Comparison of ENCODE assay signal across 12 cellular contexts in genomic region chr18:26436176-26437031, GRCh38.
A peak's percentile ranks its signal among the peaks of the same experiment; 100 is the strongest.
DNase-seq lines count a peak whose midpoint lies in the region; ATAC-seq and TF ChIP-seq lines count a peak whose summit lies in the region.
"Had no signal": no experiment of that assay in that cellular context is flagged by ENCODE, and none has a peak within 500 bp of the region (broad histone marks: within the 10 kb centered on the region; RNA-seq: fewer than 3 reads in every experiment).

No MANE protein-coding gene starts in this region.

- peaks cover 16% of the 10 kb centered on the region for H3K4me1 Mint-ChIP-seq in Caco-2 (ENCODE audit: low read depth, unreplicated experiment)

- no peaks in the 10 kb centered on the region for H3K9me3 Mint-ChIP-seq in Caco-2 (ENCODE audit: unreplicated experiment)
- H3K9me3 Mint-ChIP-seq: activated T-cell treated with anti-CD3 and anti-CD28 coated beads, Interleukin-2, amount 50 U/mL, for 4 hours; dendritic cell treated with granulocyte-macrophage colony-stimulating factor and Interleukin-4, amounts not matched to agents 40 ng/mL and 50 ng/mL, for 4 days; neural progenitor cell had no signal

- H3K4me3 ChIP-seq in Caco-2 (ENCODE audit: low read depth, low read length) (no peak overlapping the region), choroid plexus epithelial cell (ENCODE audit: low read depth, low read length) (no peak overlapping the region)
- H3K4me3 ChIP-seq: neural progenitor cell had no signal

- no peaks in the 10 kb centered on the region for H3K4me1 ChIP-seq in Caco-2

- DNase-seq in Caco-2 (no peak), LoVo (ENCODE audit: low spot score) (peak; percentile 44), choroid plexus epithelial cell (ENCODE audit: low read depth) (peak; percentile 93), mucosa of gallbladder (ENCODE audit: low spot score) (peak; percentile 6), germinal center (ENCODE audit: low spot score) (no peak), NCI-H2029 (lab: John Stamatoyannopoulos, UW) (no peak)
- no peak for DNase-seq in activated CD4-positive, alpha-beta T cell treated with anti-CD3 and anti-CD28 coated beads, Interleukin-2, amount 50 U/mL, for 4 hours
- DNase-seq: activated T-cell treated with anti-CD3 and anti-CD28 coated beads, Interleukin-2, amount 50 U/mL, for 4 hours; stimulated activated CD4-positive, alpha-beta T cell treated with anti-CD3 and anti-CD28 coated beads, Interleukin-2, amount 100 ng/mL, for 48 hours had no signal

- H3K27me3 ChIP-seq in Caco-2 (replicated peaks; ENCODE audit: control insufficient read depth, insufficient read depth, low read length), result no peaks in the 10 kb centered on the region
- H3K27me3 ChIP-seq: neural progenitor cell had no signal

- CTCF ChIA-PET in Caco-2 (lab: Charles Lee), result no interaction called here

- H3K4me3 Mint-ChIP-seq in Caco-2 (ENCODE audit: unreplicated experiment), result no peak overlapping the region
- H3K4me3 Mint-ChIP-seq: activated T-cell treated with anti-CD3 and anti-CD28 coated beads, Interleukin-2, amount 50 U/mL, for 4 hours; dendritic cell treated with granulocyte-macrophage colony-stimulating factor and Interleukin-4, amounts not matched to agents 40 ng/mL and 50 ng/mL, for 4 days; neural progenitor cell had no signal

- peak overlapping the region; percentile 60 for H3K27ac Mint-ChIP-seq in Caco-2 (ENCODE audit: unreplicated experiment)
- H3K27ac Mint-ChIP-seq: dendritic cell treated with granulocyte-macrophage colony-stimulating factor and Interleukin-4, amounts not matched to agents 40 ng/mL and 50 ng/mL, for 4 days had no signal

- POLR2A ChIA-PET in Caco-2 (lab: Charles Lee), result no interaction called here

- H3K36me3 ChIP-seq in Caco-2 (ENCODE audit: control insufficient read depth, insufficient read depth, low read length), result no peaks in the 10 kb centered on the region
- H3K36me3 ChIP-seq: neural progenitor cell had no signal

- intact Hi-C loops in Caco-2 (cut with micrococcal nuclease; ENCODE audit: unreplicated experiment), result no loop called here

- no peaks in the 10 kb centered on the region for H3K9me3 ChIP-seq in Caco-2

- no TSS peak for BruUV-seq in Caco-2 (replicated peaks; lab: Mats Ljungman, UMichigan)

- TF ChIP-seq CTCF in Caco-2 (IDR thresholded peaks at IDR 0.05; ENCODE audit: insufficient read depth in 1 of 2, low read depth in 1 of 2, low read length in 1 of 2, severe bottlenecking in 1 of 2, unreplicated experiment in 1 of 2), result no peak
- no peak for TF ChIP-seq CTCF in choroid plexus epithelial cell (conservative IDR thresholded peaks at IDR 0.05; ENCODE audit: low read depth, low read length)

- no peaks in the 10 kb centered on the region for H3K27me3 Mint-ChIP-seq in Caco-2 (ENCODE audit: insufficient read depth, unreplicated experiment)

- no peak for ATAC-seq in HG02763 (IDR thresholded peaks at IDR 0.05; ENCODE audit: unreplicated experiment)
- ATAC-seq: activated T-cell treated with anti-CD3 and anti-CD28 coated beads, Interleukin-2, amount 50 U/mL, for 4 hours had no signal

- H3K36me3 Mint-ChIP-seq in Caco-2 (ENCODE audit: insufficient read depth, unreplicated experiment), result no peaks in the 10 kb centered on the region
- H3K36me3 Mint-ChIP-seq: neural progenitor cell had no signal

Comparison
In these comparisons a context has a peak if more than half of its experiments do, and no peak if none do; other contexts are left out.
1. DNase-seq: peak in LoVo (single experiment), choroid plexus epithelial cell (single experiment) and mucosa of gallbladder (single experiment); none in Caco-2 (0 of 2), germinal center (single experiment), activated CD4-positive, alpha-beta T cell treated with anti-CD3 and anti-CD28 coated beads, Interleukin-2, amount 50 U/mL, for 4 hours (0 of 2) and NCI-H2029 (single experiment).